In genomic region chr11:12088047-12088481, GRCh38 we compare ENCODE assay signal across 8 cellular contexts. TPM values are rescaled to one million over a fixed set of nuclear protein-coding genes. Genes with fewer than 3 reads are reported as not detected.
DNase-seq lines count a peak whose midpoint lies in the region; ATAC-seq and TF ChIP-seq lines count a peak whose summit lies in the region.

No MANE protein-coding gene starts in this region.

- peak overlapping the region; percentile 100 for H3K27ac Mint-ChIP-seq in HFFc6

- H2BK12ac ChIP-seq in neuronal stem cell (ENCODE audit: low read length): no peak overlapping the region

- H3K4me1 ChIP-seq in adipocyte (ENCODE audit: control insufficient read depth, insufficient read depth, low read length) (peaks cover 38% of the 10 kb centered on the region), transverse colon (peaks cover 59 to 80% (median 72%) of the 10 kb centered on the region in 4 donors), neuronal stem cell (ENCODE audit: control insufficient read depth in 2 of 2, insufficient read depth in 1 of 2, low read depth in 1 of 2, low read length in 2 of 2) (peaks cover 2 to 17% of the 10 kb centered on the region in 2 donors)

- peaks cover 32% of the 10 kb centered on the region; the same call in 1 of the 2 replicates for H3K36me3 Mint-ChIP-seq in HFFc6 (ENCODE audit: low read depth)

- peaks cover 15% of the 10 kb centered on the region for H3K27me3 Mint-ChIP-seq in HFFc6 (ENCODE audit: insufficient read depth)

- no peak overlapping the region for H2AK5ac ChIP-seq in neuronal stem cell (ENCODE audit: low read depth, low read length)

- WGBS in transverse colon (ENCODE audit: low coverage in 1 of 2), 2 donors: 10 to 39% methylated on average over 2 to 7 of the region's 7 CpGs
- no CpG with 5 or more reads among the region's 7 CpGs for WGBS in neuronal stem cell (ENCODE audit: extremely low coverage in 2 of 2, insufficient read length in 2 of 2, insufficient replicate concordance in 1 of 2), 2 donors

- TF ChIP-seq POLR2A in transverse colon (IDR thresholded peaks at IDR 0.05): no peak

- intact Hi-C loops in transverse colon (cut with DNase I; ENCODE audit: low total_unique reads): no loop called here

- H3K36me3 ChIP-seq in adipocyte (ENCODE audit: control insufficient read depth, insufficient read depth, low read length, severe bottlenecking) (no peaks in the 10 kb centered on the region), transverse colon (no peaks in the 10 kb centered on the region), neuronal stem cell (replicated peaks in 1 of 2; ENCODE audit: control insufficient read depth in 2 of 2, insufficient read depth in 2 of 2, low read length in 2 of 2) (no peaks in the 10 kb centered on the region)

- H3K14ac ChIP-seq in neuronal stem cell (ENCODE audit: low read length): no peak overlapping the region

- ATAC-seq in HG03439 (IDR thresholded peaks at IDR 0.05; ENCODE audit: unreplicated experiment): no peak

- peaks cover 96% of the 10 kb centered on the region for H3K4me1 Mint-ChIP-seq in HFFc6 (ENCODE audit: low read depth)

- peak overlapping the region; percentile 95 for H3K4me3 Mint-ChIP-seq in HFFc6

- no peak overlapping the region for H4K91ac ChIP-seq in neuronal stem cell (ENCODE audit: low read depth, low read length, poor library complexity)

- TF ChIP-seq CTCF in 22Rv1 (IDR thresholded peaks at IDR 0.05) (0 out of 2 replicates have a peak, but pooled peaks have one; percentile 8), HFFc6 (IDR thresholded peaks at IDR 0.05) (peak; percentile 57), transverse colon (IDR thresholded peaks at IDR 0.05) (peak in 4 of 5 experiments; percentile 31 to 66 (median 44))

- no peak overlapping the region for H4K8ac ChIP-seq in neuronal stem cell (ENCODE audit: low read depth, low read length)

- no peak overlapping the region for H2BK5ac ChIP-seq in neuronal stem cell (ENCODE audit: low read length)

- no peak overlapping the region for H3K27ac ChIP-seq in 22Rv1
- peak overlapping the region; percentile 86 to 94 (median 92) for H3K27ac ChIP-seq in transverse colon
- no peak overlapping the region for H3K27ac ChIP-seq in neuronal stem cell (replicated peaks; ENCODE audit: low read length)

- no peak overlapping the region for H3K18ac ChIP-seq in neuronal stem cell (ENCODE audit: low read length)

- H3K9me3 ChIP-seq in adipocyte (ENCODE audit: control insufficient read depth, low read length) (no peaks in the 10 kb centered on the region), transverse colon (no peaks in the 10 kb centered on the region), neuronal stem cell (replicated peaks in 1 of 2; ENCODE audit: control insufficient read depth in 2 of 2, insufficient read depth in 1 of 2, low read depth in 1 of 2, low read length in 2 of 2) (no peaks in the 10 kb centered on the region)

- H3K4me3 ChIP-seq in adipocyte (ENCODE audit: low read length): no peak overlapping the region
- no peak overlapping the region for H3K4me3 ChIP-seq in transverse colon
- no peak overlapping the region for H3K4me3 ChIP-seq in neuronal stem cell (ENCODE audit: low read length in 2 of 2)

- H3K27me3 ChIP-seq in adipocyte (replicated peaks; ENCODE audit: control insufficient read depth, insufficient read depth, low read length) (no peaks in the 10 kb centered on the region), transverse colon (no peaks in the 10 kb centered on the region), neuronal stem cell (ENCODE audit: control insufficient read depth in 3 of 3, insufficient read depth in 3 of 3, low read depth in 1 of 3, low read length in 3 of 3) (peaks cover 0 to 5% (median 0%) of the 10 kb centered on the region in 3 experiments)

- H3K9ac ChIP-seq in adipocyte (ENCODE audit: low read length) (peak overlapping the region; percentile 84), neuronal stem cell (ENCODE audit: low read depth, low read length, poor library complexity) (no peak overlapping the region)

- H3K23ac ChIP-seq in neuronal stem cell (ENCODE audit: low read depth, low read length, poor library complexity): no peak overlapping the region

- H3K9me3 Mint-ChIP-seq in HFFc6: peaks cover 8% of the 10 kb centered on the region; the same call in 1 of the 2 replicates

- H3K4me2 ChIP-seq in neuronal stem cell (ENCODE audit: insufficient read depth, low read length, poor library complexity, severe bottlenecking): no peak overlapping the region

- no peak for TF ChIP-seq EP300 in transverse colon (IDR thresholded peaks at IDR 0.05; ENCODE audit: low read depth)

- in situ Hi-C loops in transverse colon (cut with MboI; ENCODE audit: low pct_ligation_motif_present in 1 of 4, low pct_unique_long_range_greater_than_20kb in 1 of 4, low sequenced_read_pairs in 3 of 4): no loop called here

- H2BK120ac ChIP-seq in neuronal stem cell (ENCODE audit: low read depth, low read length): no peak overlapping the region

- H3K79me1 ChIP-seq in neuronal stem cell (ENCODE audit: low read depth, low read length): no peaks in the 10 kb centered on the region

- peak; percentile 81 for DNase-seq in HFFc6
- peak; percentile 59 for DNase-seq in adipocyte (ENCODE audit: low read depth)
- DNase-seq in hypothalamus (lab: John Stamatoyannopoulos, UW): peak in 31 of 51 donors; percentile 4 to 68 (median 24)
- DNase-seq in transverse colon: peak; percentile 61
- no peak for DNase-seq in neuronal stem cell (ENCODE audit: low spot score)
- no peak for DNase-seq in GOT3 (lab: John Stamatoyannopoulos, UW)

- no peak overlapping the region for H2AFZ ChIP-seq in neuronal stem cell (ENCODE audit: low read length)

- H2BK15ac ChIP-seq in neuronal stem cell (ENCODE audit: low read length): no peak overlapping the region

- no peak overlapping the region for H3K4ac ChIP-seq in neuronal stem cell (ENCODE audit: low read length)

RNA-seq across cellular contexts. Expression of gene MICAL2, which starts 22.3 kb away (rescaled TPM):
- 100 to 1,000 TPM; 199 to 252 (median 233) TPM for total RNA-seq in HFFc6 (2021; fragmentation: NEBNext Ultra II Directional; extraction: Animal tissue kit (Norgen Biotek cat#: 25700))
- 100 to 1,000 TPM; 309 to 483 (median 316) TPM for total RNA-seq in transverse colon
- polyA plus RNA-seq in neuronal stem cell (2013, experiment 1 of 2): 0.36 TPM
- 0.26 TPM for polyA plus RNA-seq in neuronal stem cell (2013, experiment 2 of 2)

Comparison
In these comparisons a context has a peak if more than half of its experiments do, and no peak if none do; other contexts are left out.
1. H3K27ac ChIP-seq: peak in transverse colon (4 of 4); none in 22Rv1 (single experiment) and neuronal stem cell (single experiment).
2. DNase-seq: peak in HFFc6 (single experiment), adipocyte (single experiment), hypothalamus (31 of 51) and transverse colon (single experiment); none in neuronal stem cell (single experiment) and GOT3 (single experiment).
3. Peak in every context shown above with its lines, with median percentiles within 50 percentile points of each other: CTCF ChIP-seq.